8 cellular contexts compared by ENCODE assay signal in genomic region chr6:35370124-35370741, GRCh38. TPM values are rescaled to one million over a fixed set of nuclear protein-coding genes. Genes with fewer than 3 reads are reported as not detected.
A peak's percentile ranks its signal among the peaks of the same experiment; 100 is the strongest.
DNase-seq lines count a peak whose midpoint lies in the region; ATAC-seq, FAIRE-seq and TF ChIP-seq lines count a peak whose summit lies in the region.

No MANE protein-coding gene starts in this region.

- H3K4me3 ChIP-seq in muscle layer of duodenum (ENCODE audit: low read depth in 1 of 2, low read length in 2 of 2), result no peak overlapping the region

- POLR2A ChIA-PET in activated B cell treated with CpG ODN at 0.5 μM for 24 hours (lab: Charles Lee), result interaction anchor here (1.4 kb wide), 1 partner anchor 98 kb away, joined by 3 read pairs; the partner anchor contains the start of gene RPL10A

- no peak for TF ChIP-seq CTCF in activated B cell treated with CpG ODN at 0.5 μM for 24 hours (IDR thresholded peaks at IDR 0.05)

- H3K4me1 ChIP-seq in muscle layer of duodenum (ENCODE audit: control insufficient read depth in 1 of 2, insufficient read depth in 2 of 2, low read length in 2 of 2), result peaks cover 0 to 20% of the 10 kb centered on the region in 2 donors

- peak overlapping the region; percentile 41 for H3K27ac ChIP-seq in muscle layer of duodenum (ENCODE audit: low read length)

- DNase-seq in HTR-8/SVneo (ENCODE audit: insufficient read length, low spot score) (peak; percentile 96), activated B cell treated with CpG ODN at 0.5 μM for 24 hours (no peak), superior temporal gyrus (ENCODE audit: extremely low spot score) (peak; percentile 56), NCI-H510A treated with DMSO at 0.1 percent for 48 hours (lab: John Stamatoyannopoulos, UW) (no peak)
- DNase-seq in effector memory CD8-positive, alpha-beta T cell, result no peak

- H3K27me3 ChIP-seq in muscle layer of duodenum (ENCODE audit: low read depth, low read length), result no peaks in the 10 kb centered on the region

- peaks cover 65% of the 10 kb centered on the region for H3K4me1 Mint-ChIP-seq in activated B cell treated with CpG ODN at 0.5 μM for 24 hours
- H3K4me1 Mint-ChIP-seq in effector memory CD8-positive, alpha-beta T cell (ENCODE audit: low read depth in 2 of 2), result peaks cover 33 to 41% of the 10 kb centered on the region in 2 donors

- H3K27ac Mint-ChIP-seq in activated B cell treated with CpG ODN at 0.5 μM for 24 hours, result peak overlapping the region; percentile 73
- peak overlapping the region; percentile 46 to 92 for H3K27ac Mint-ChIP-seq in effector memory CD8-positive, alpha-beta T cell

- H3K36me3 Mint-ChIP-seq in activated B cell treated with CpG ODN at 0.5 μM for 24 hours (ENCODE audit: low read depth), result peaks cover 17% of the 10 kb centered on the region
- H3K36me3 Mint-ChIP-seq in effector memory CD8-positive, alpha-beta T cell (ENCODE audit: insufficient read depth), result peaks cover 2% of the 10 kb centered on the region

- ATAC-seq in GM18867 (IDR thresholded peaks at IDR 0.05; ENCODE audit: unreplicated experiment), result peak; percentile 75
- peak; percentile 81 for ATAC-seq in activated B cell treated with CpG ODN at 0.5 μM for 24 hours (ENCODE audit: low read depth)
- ATAC-seq in effector memory CD8-positive, alpha-beta T cell (replicated peaks), result peak; percentile 79
- no peak for ATAC-seq in HG03457 (IDR thresholded peaks at IDR 0.05; ENCODE audit: unreplicated experiment)

- no peaks in the 10 kb centered on the region for H3K36me3 ChIP-seq in muscle layer of duodenum (ENCODE audit: control insufficient read depth in 1 of 2, insufficient read depth in 2 of 2, low read length in 2 of 2)

- CTCF ChIA-PET in activated B cell treated with CpG ODN at 0.5 μM for 24 hours (lab: Charles Lee), result no interaction called here

- intact Hi-C loops in activated B cell treated with CpG ODN at 0.5 μM for 24 hours (cut with micrococcal nuclease), result no loop called here

- FAIRE-seq in HTR-8/SVneo (lab: Jason Lieb, UNC), result peak; percentile 93

- no peaks in the 10 kb centered on the region for H3K27me3 Mint-ChIP-seq in activated B cell treated with CpG ODN at 0.5 μM for 24 hours
- no peaks in the 10 kb centered on the region for H3K27me3 Mint-ChIP-seq in effector memory CD8-positive, alpha-beta T cell

- H3K4me3 Mint-ChIP-seq in activated B cell treated with CpG ODN at 0.5 μM for 24 hours, result peak overlapping the region; percentile 74
- H3K4me3 Mint-ChIP-seq in effector memory CD8-positive, alpha-beta T cell, result peak overlapping the region; percentile 63 to 66

- no peaks in the 10 kb centered on the region for H3K9me3 Mint-ChIP-seq in activated B cell treated with CpG ODN at 0.5 μM for 24 hours
- no peaks in the 10 kb centered on the region for H3K9me3 Mint-ChIP-seq in effector memory CD8-positive, alpha-beta T cell

- H3K9me3 ChIP-seq in muscle layer of duodenum (ENCODE audit: control insufficient read depth in 1 of 2, low read length in 2 of 2), result no peaks in the 10 kb centered on the region

RNA-seq across cellular contexts. Expression of gene PPARD, which starts 27.9 kb away (rescaled TPM):
- 20.2 and 21.4 TPM in 2 replicates for total RNA-seq in activated B cell treated with CpG ODN at 0.5 μM for 24 hours

Comparison
In these comparisons a context has a peak if more than half of its experiments do, and no peak if none do; other contexts are left out.
1. DNase-seq: peak in HTR-8/SVneo (single experiment) and superior temporal gyrus (single experiment); none in activated B cell treated with CpG ODN at 0.5 μM for 24 hours (single experiment), effector memory CD8-positive, alpha-beta T cell (0 of 3) and NCI-H510A treated with DMSO at 0.1 percent for 48 hours (single experiment).